ENCODE assay signal across 24 cellular contexts in genomic region chr11:43119275-43119970, GRCh38.
A peak's percentile ranks its signal among the peaks of the same experiment; 100 is the strongest.
DNase-seq lines count a peak whose midpoint lies in the region; ATAC-seq and TF ChIP-seq lines count a peak whose summit lies in the region.
"Had no signal": no experiment of that assay in that cellular context is flagged by ENCODE, and none has a peak within 500 bp of the region (broad histone marks: within the 10 kb centered on the region; RNA-seq: fewer than 3 reads in every experiment).

No MANE protein-coding gene starts in this region.

- H3K4me3 ChIP-seq in GM23338 (no peak overlapping the region), OCI-LY7 (ENCODE audit: low read depth, low read length, poor library complexity, severe bottlenecking) (no peak overlapping the region)
- H3K4me3 ChIP-seq: adrenal gland, tibial nerve had no signal

- H3K79me2 ChIP-seq in GM23338 (replicated peaks; ENCODE audit: insufficient read depth), result no peaks in the 10 kb centered on the region
- no peaks in the 10 kb centered on the region for H3K79me2 ChIP-seq in OCI-LY7 (ENCODE audit: insufficient read depth, low read depth, low read length)

- DNase-seq in GM23338 (ENCODE audit: low spot score) (peak; percentile 12), OCI-LY7 (ENCODE audit: low spot score) (no peak), foreskin keratinocyte (no peak), NCI-H526 (lab: John Stamatoyannopoulos, UW) (no peak), foreskin melanocyte (no peak), WTC11 (ENCODE audit: low spot score) (no peak)
- DNase-seq in activated CD4-positive, alpha-beta T cell treated with anti-CD3 and anti-CD28 coated beads, Interleukin-2, amount 50 U/mL, for 48 hours, result no peak
- DNase-seq: activated CD4-positive, alpha-beta T cell treated with anti-CD3 and anti-CD28 coated beads for 36 hours; activated naive CD4-positive, alpha-beta T cell; activated T-cell treated with anti-CD3 and anti-CD28 coated beads, Interleukin-2, amount 50 U/mL, for 48 hours; adrenal gland; brain microvascular endothelial cell; CD4-positive, CD25-positive, alpha-beta regulatory T cell; foreskin fibroblast; GOT3; left colon; MM.1S; NCI-H146; NCI-H69 had no signal

- no peaks in the 10 kb centered on the region for H3F3A ChIP-seq in GM23338 (replicated peaks; ENCODE audit: low read depth)

- BruUV-seq in OCI-LY7 (replicated peaks; lab: Mats Ljungman, UMichigan), result no TSS peak

- intact Hi-C loops in OCI-LY7 (cut with micrococcal nuclease; ENCODE audit: unreplicated experiment), result no loop called here

- ATAC-seq in GM23338 (no peak), foreskin keratinocyte (no peak), WTC11 (no peak)
- ATAC-seq: activated CD4-positive, alpha-beta T cell treated with anti-CD3 and anti-CD28 coated beads for 36 hours; HepG2; left colon had no signal

- no peaks in the 10 kb centered on the region for H3K9me2 ChIP-seq in GM23338 (ENCODE audit: insufficient read depth)
- no peaks in the 10 kb centered on the region for H3K9me2 ChIP-seq in OCI-LY7 (ENCODE audit: insufficient read depth, low read length)

- H4K20me1 ChIP-seq in GM23338 (replicated peaks; ENCODE audit: insufficient read depth), result no peaks in the 10 kb centered on the region
- H4K20me1 ChIP-seq in OCI-LY7 (ENCODE audit: insufficient read depth, low read length), result no peaks in the 10 kb centered on the region

- no peaks in the 10 kb centered on the region for H3K9me3 ChIP-seq in OCI-LY7 (ENCODE audit: low read length)
- H3K9me3 ChIP-seq: adrenal gland, tibial nerve had no signal

- H3K36me3 ChIP-seq in GM23338 (ENCODE audit: insufficient read depth), result no peaks in the 10 kb centered on the region
- no peaks in the 10 kb centered on the region for H3K36me3 ChIP-seq in OCI-LY7 (ENCODE audit: insufficient read depth, low read length)
- H3K36me3 ChIP-seq: adrenal gland, brain microvascular endothelial cell, tibial nerve had no signal

- TF ChIP-seq CTCF in C4-2B (conservative IDR thresholded peaks at IDR 0.05) (peak; percentile 45), GM23338 (conservative IDR thresholded peaks at IDR 0.05; ENCODE audit: low read depth in 2 of 2) (peak in 1 of 2 experiments; percentile 27; a peak in 2 of 4 replicates), OCI-LY7 (conservative IDR thresholded peaks at IDR 0.05; ENCODE audit: low read length) (0 out of 2 replicates have a peak, but pooled peaks have one; percentile 30), foreskin keratinocyte (conservative IDR thresholded peaks at IDR 0.05) (peak; percentile 2), WTC11 (IDR thresholded peaks at IDR 0.05) (no peak)

- no peak overlapping the region for H2AFZ ChIP-seq in GM23338
- no peak overlapping the region for H2AFZ ChIP-seq in OCI-LY7 (ENCODE audit: low read length)

- H3K4me1 ChIP-seq in GM23338 (ENCODE audit: insufficient read depth) (no peaks in the 10 kb centered on the region), OCI-LY7 (ENCODE audit: insufficient read depth, low read length, poor library complexity, severe bottlenecking) (no peaks in the 10 kb centered on the region), foreskin keratinocyte (no peaks in the 10 kb centered on the region)
- H3K4me1 ChIP-seq: adrenal gland, tibial nerve had no signal

- H3K4me2 ChIP-seq in GM23338 (no peak overlapping the region), OCI-LY7 (ENCODE audit: low read length) (no peak overlapping the region)

- peaks cover 4% of the 10 kb centered on the region; the same call in 2 of the 3 replicates for H3K36me3 Mint-ChIP-seq in GM23338 (ENCODE audit: low read depth)
- no peaks in the 10 kb centered on the region for H3K36me3 Mint-ChIP-seq in WTC11
- H3K36me3 Mint-ChIP-seq: CD4-positive, CD25-positive, alpha-beta regulatory T cell; memory B cell had no signal

- no peak overlapping the region for H3K27ac ChIP-seq in C4-2B
- no peak overlapping the region for H3K27ac ChIP-seq in GM23338 (ENCODE audit: low read depth)
- H3K27ac ChIP-seq in OCI-LY7 (ENCODE audit: low read depth, low read length, poor library complexity, severe bottlenecking), result no peak overlapping the region
- no peak overlapping the region for H3K27ac ChIP-seq in foreskin keratinocyte
- H3K27ac ChIP-seq: adrenal gland, brain microvascular endothelial cell, tibial nerve had no signal

- POLR2A ChIA-PET in OCI-LY7 (lab: Charles Lee) (no interaction called here), WTC11 (lab: Charles Lee) (no interaction called here)

- no peak overlapping the region for H3K4me3 Mint-ChIP-seq in GM23338
- H3K4me3 Mint-ChIP-seq in WTC11, result no peak overlapping the region
- H3K4me3 Mint-ChIP-seq: activated CD4-positive, alpha-beta T cell treated with anti-CD3 and anti-CD28 coated beads for 36 hours; CD4-positive, CD25-positive, alpha-beta regulatory T cell; memory B cell; T-helper 1 cell treated with Interleukin-12 subunit alpha and Interleukin-12 subunit beta and Interleukin-4 antibody, amounts not matched to agents 30 μg/mL and 1 μg/mL, for 36 hours had no signal

- CTCF ChIA-PET in OCI-LY7 (lab: Charles Lee; ENCODE audit: unreplicated experiment), result no interaction called here
- CTCF ChIA-PET in WTC11 (lab: Charles Lee), result interaction anchor here (1.0 to 2.4 kb wide), 5 partner anchors 9 to 163 kb away, joined by 4 to 11 read pairs (median 5); no protein-coding TSS in a partner anchor

- H3K27me3 Mint-ChIP-seq in GM23338 (ENCODE audit: insufficient read depth, low read depth, poor library complexity), result no peaks in the 10 kb centered on the region
- no peaks in the 10 kb centered on the region for H3K27me3 Mint-ChIP-seq in WTC11 (ENCODE audit: low read depth)
- H3K27me3 Mint-ChIP-seq: activated CD4-positive, alpha-beta T cell treated with anti-CD3 and anti-CD28 coated beads for 36 hours; CD4-positive, CD25-positive, alpha-beta regulatory T cell had no signal

- H3K9me3 Mint-ChIP-seq in GM23338, result peaks cover 96% of the 10 kb centered on the region
- H3K9me3 Mint-ChIP-seq in WTC11, result no peaks in the 10 kb centered on the region
- H3K9me3 Mint-ChIP-seq: T-helper 1 cell treated with Interleukin-12 subunit alpha and Interleukin-12 subunit beta and Interleukin-4 antibody, amounts not matched to agents 30 μg/mL and 1 μg/mL, for 36 hours had no signal

- H3K27ac Mint-ChIP-seq in GM23338 (no peak overlapping the region), WTC11 (no peak overlapping the region)
- H3K27ac Mint-ChIP-seq: activated CD4-positive, alpha-beta T cell treated with anti-CD3 and anti-CD28 coated beads for 36 hours; CD4-positive, CD25-positive, alpha-beta regulatory T cell; memory B cell; T-helper 1 cell treated with Interleukin-12 subunit alpha and Interleukin-12 subunit beta and Interleukin-4 antibody, amounts not matched to agents 30 μg/mL and 1 μg/mL, for 36 hours had no signal

- H3K27me3 ChIP-seq in GM23338 (ENCODE audit: insufficient read depth), result no peaks in the 10 kb centered on the region
- no peaks in the 10 kb centered on the region for H3K27me3 ChIP-seq in foreskin keratinocyte
- H3K27me3 ChIP-seq: adrenal gland, brain microvascular endothelial cell, tibial nerve had no signal

- H3K4me1 Mint-ChIP-seq in GM23338 (no peaks in the 10 kb centered on the region), WTC11 (0 out of 2 replicates have a peak, but pooled peaks cover 2% of the 10 kb centered on the region)
- H3K4me1 Mint-ChIP-seq: activated CD4-positive, alpha-beta T cell treated with anti-CD3 and anti-CD28 coated beads for 36 hours; CD4-positive, CD25-positive, alpha-beta regulatory T cell; memory B cell had no signal

TF ChIP-seq in GM23338, 12 proteins besides CTCF, POLR2A, EP300 and RAD21 (continues in another document):
- TF ChIP-seq ZNF114 (CRISPR knock-in tag; IDR thresholded peaks at IDR 0.05) (no peak), STAT1 (IDR thresholded peaks at IDR 0.05; ENCODE audit: unreplicated experiment) (no peak), ZNF331 (CRISPR knock-in tag; IDR thresholded peaks at IDR 0.05; ENCODE audit: low read depth) (no peak)

TF ChIP-seq in WTC11, 78 proteins besides CTCF, POLR2A, EP300 and RAD21 (continues in another document):
- TF ChIP-seq OVOL2 (CRISPR knock-in tag; IDR thresholded peaks at IDR 0.05; ENCODE audit: borderline replicate concordance), result no peak
- no peak for TF ChIP-seq HMGXB4 (CRISPR knock-in tag; IDR thresholded peaks at IDR 0.05)
- TF ChIP-seq E2F5 (CRISPR knock-in tag; IDR thresholded peaks at IDR 0.05), result no peak
- no peak for TF ChIP-seq TEAD1 (CRISPR knock-in tag; IDR thresholded peaks at IDR 0.05)
